Comparison of ENCODE assay signal across 8 cellular contexts in genomic region chr14:49692191-49692757, GRCh38. TPM values are rescaled to one million over a fixed set of nuclear protein-coding genes. Genes with fewer than 3 reads are reported as not detected.
DNase-seq lines count a peak whose midpoint lies in the region; ATAC-seq and TF ChIP-seq lines count a peak whose summit lies in the region.

No MANE protein-coding gene starts in this region.

- no peaks in the 10 kb centered on the region for H3K9me3 ChIP-seq in lower lobe of right lung
- no peaks in the 10 kb centered on the region for H3K9me3 ChIP-seq in tibial nerve

- peak overlapping the region; percentile 86 for H3K4me3 Mint-ChIP-seq in activated T-cell treated with anti-CD3 and anti-CD28 coated beads, Interleukin-2, amount 50 U/mL, for 4 hours

- TF ChIP-seq CTCF in astrocyte of the spinal cord (IDR thresholded peaks at IDR 0.05; ENCODE audit: low read depth, low read length), result no peak
- no peak for TF ChIP-seq CTCF in lower lobe of right lung (IDR thresholded peaks at IDR 0.05)
- TF ChIP-seq CTCF in tibial nerve (IDR thresholded peaks at IDR 0.05), result no peak

- no peak for TF ChIP-seq EP300 in tibial nerve (IDR thresholded peaks at IDR 0.05)

- H3K4me3 ChIP-seq in astrocyte of the spinal cord (ENCODE audit: low read depth, low read length) (peak overlapping the region; percentile 62), lower lobe of right lung (peak overlapping the region; percentile 74), tibial nerve (peak overlapping the region; percentile 64 to 94 (median 72))

- H3K9me3 Mint-ChIP-seq in activated T-cell treated with anti-CD3 and anti-CD28 coated beads, Interleukin-2, amount 50 U/mL, for 4 hours, result no peaks in the 10 kb centered on the region

- in situ Hi-C loops in astrocyte of the spinal cord (cut with HindIII; ENCODE audit: low sequenced_read_pairs), result no loop called here

- H3K27me3 Mint-ChIP-seq in activated T-cell treated with anti-CD3 and anti-CD28 coated beads, Interleukin-2, amount 50 U/mL, for 4 hours (ENCODE audit: low read depth), result no peaks in the 10 kb centered on the region

- no peaks in the 10 kb centered on the region for H3K36me3 Mint-ChIP-seq in activated T-cell treated with anti-CD3 and anti-CD28 coated beads, Interleukin-2, amount 50 U/mL, for 4 hours (ENCODE audit: insufficient read depth)

- H3K4me1 Mint-ChIP-seq in activated T-cell treated with anti-CD3 and anti-CD28 coated beads, Interleukin-2, amount 50 U/mL, for 4 hours (ENCODE audit: low read depth), result peaks cover 32% of the 10 kb centered on the region

- WGBS in tibial nerve, 2 donors, result 42 to 56% methylated on average over 6 of the region's 6 CpGs

- H3K27ac ChIP-seq in lower lobe of right lung (peak overlapping the region; percentile 98), tibial nerve (peak overlapping the region; percentile 87 to 97 (median 96))

- H3K36me3 ChIP-seq in lower lobe of right lung, result no peaks in the 10 kb centered on the region
- H3K36me3 ChIP-seq in tibial nerve, result peaks cover 0 to 4% (median 0%) of the 10 kb centered on the region in 3 donors

- TF ChIP-seq POLR2A in tibial nerve (IDR thresholded peaks at IDR 0.05), result no peak

- ATAC-seq in activated T-cell treated with anti-CD3 and anti-CD28 coated beads, Interleukin-2, amount 50 U/mL, for 4 hours, result no peak
- no peak for ATAC-seq in lower lobe of right lung

- peaks cover 27% of the 10 kb centered on the region for H3K4me1 ChIP-seq in lower lobe of right lung
- peaks cover 0 to 41% (median 8%) of the 10 kb centered on the region in 4 donors for H3K4me1 ChIP-seq in tibial nerve

- intact Hi-C loops in lower lobe of right lung (cut with DNase I), result no loop called here

- DNase-seq in activated T-cell treated with anti-CD3 and anti-CD28 coated beads, Interleukin-2, amount 50 U/mL, for 4 hours, result no peak
- no peak for DNase-seq in activated T-cell treated with anti-CD3 and anti-CD28 coated beads, Interleukin-2, amount 50 U/mL, for 1 hour
- DNase-seq in astrocyte of the spinal cord (ENCODE audit: low read depth, low spot score) (no peak), lower lobe of right lung (no peak), tibial nerve (ENCODE audit: low spot score in 2 of 2) (no peak), cerebellar cortex (ENCODE audit: low spot score) (no peak), COLO829 (ENCODE audit: low spot score) (no peak), NCI-H2107 treated with DMSO at 0.1 percent for 48 hours (lab: John Stamatoyannopoulos, UW; ENCODE audit: unreplicated experiment) (no peak)

- no peaks in the 10 kb centered on the region for H3K27me3 ChIP-seq in lower lobe of right lung (ENCODE audit: low read depth)
- no peaks in the 10 kb centered on the region for H3K27me3 ChIP-seq in tibial nerve

RNA-seq across cellular contexts. Expression of gene KLHDC1, which starts 0.6 kb away (rescaled TPM):
- total RNA-seq in activated T-cell treated with anti-CD3 and anti-CD28 coated beads, Interleukin-2, amount 50 U/mL, for 4 hours, result 1 to 10 TPM in 2 of 3 donors, under 1 TPM in 1; 0.57 to 1.8 (median 1.2) TPM
- total RNA-seq in lower lobe of right lung, result 7.4 TPM
- total RNA-seq in tibial nerve, result 10 to 100 TPM in 3 of 4 donors, 1 to 10 TPM in 1; 6.6 to 20.3 (median 16.1) TPM

RNA-seq across cellular contexts. Expression of gene POLE2, which starts 4.3 kb away (rescaled TPM):
- total RNA-seq in activated T-cell treated with anti-CD3 and anti-CD28 coated beads, Interleukin-2, amount 50 U/mL, for 4 hours, result 10 to 100 TPM; 23.8 to 33.1 (median 31.7) TPM
- total RNA-seq in lower lobe of right lung (1.2 TPM), tibial nerve (1 to 10 TPM; 1.1 to 9.6 (median 1.9) TPM)

RNA-seq across cellular contexts. Expression of gene DNAAF2, which starts 57.2 kb away (rescaled TPM):
- total RNA-seq in activated T-cell treated with anti-CD3 and anti-CD28 coated beads, Interleukin-2, amount 50 U/mL, for 4 hours, result 10 to 100 TPM; 17.0 to 18.9 (median 17.3) TPM
- total RNA-seq in lower lobe of right lung, result 6.8 TPM
- total RNA-seq in tibial nerve, result 10 to 100 TPM in 2 of 4 donors, 1 to 10 TPM in 2; 7.8 to 17.2 (median 9.6) TPM
